Comparison of ENCODE assay signal across 31 cellular contexts in the genomic region with DNA sequence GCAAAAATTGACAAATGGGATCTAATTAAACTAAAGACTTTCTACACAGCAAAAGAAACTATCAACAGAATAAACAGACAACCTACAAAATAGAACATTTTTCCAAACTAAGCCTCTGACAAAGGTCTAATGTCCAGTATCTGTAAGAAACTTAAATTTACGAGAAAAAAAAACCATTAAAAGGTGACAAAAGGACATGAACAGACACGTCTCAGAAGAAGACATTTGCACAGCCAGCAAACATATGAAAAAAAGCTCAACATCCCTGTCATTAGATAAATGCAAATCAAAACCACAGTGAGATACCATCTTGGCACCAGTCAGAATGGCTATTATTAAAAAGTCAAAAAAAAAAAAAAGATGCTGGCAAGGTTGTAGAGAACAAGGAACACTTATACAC.
"Had no signal": no experiment of that assay in that cellular context is flagged by ENCODE, and none has a peak within 500 bp of the region (broad histone marks: within the 10 kb centered on the region; RNA-seq: fewer than 3 reads in every experiment).

No MANE protein-coding gene starts in this region.

- ATAC-seq: activated CD8-positive, alpha-beta T cell treated with anti-CD3 and anti-CD28 coated beads for 36 hours; activated naive CD4-positive, alpha-beta T cell treated with anti-CD3 and anti-CD28 coated beads, Interleukin-2, amount 50 U/mL, for 72 hours; activated T-cell treated with anti-CD3 and anti-CD28 coated beads, Interleukin-2, amount 50 U/mL, for 4 hours; activated T-cell treated with anti-CD3 and anti-CD28 coated beads, Interleukin-2, amount 50 U/mL, for 72 hours; activated T-helper 17 cell treated with anti-CD3 and anti-CD28 coated beads, Interleukin-2, amount 50 U/mL, for 72 hours; body of pancreas had no signal

- H3K27ac Mint-ChIP-seq: activated B cell treated with CpG ODN at 0.5 μM for 24 hours; activated CD4-positive, alpha-beta memory T cell treated with anti-CD3 and anti-CD28 coated beads for 36 hours; activated CD4-positive, alpha-beta T cell treated with anti-CD3 and anti-CD28 coated beads, Interleukin-2, amount 10 ng/mL, durations not matched to agents 24 days and 14 days; activated CD8-positive, alpha-beta T cell treated with anti-CD3 and anti-CD28 coated beads for 36 hours; activated naive CD4-positive, alpha-beta T cell treated with anti-CD3 and anti-CD28 coated beads for 36 hours; activated naive CD4-positive, alpha-beta T cell treated with anti-CD3 and anti-CD28 coated beads, Interleukin-2, amount 50 U/mL, for 72 hours; activated naive CD8-positive, alpha-beta T cell treated with anti-CD3 and anti-CD28 coated beads for 36 hours; activated T-cell treated with anti-CD3 and anti-CD28 coated beads, Interleukin-2, amount 50 U/mL, for 72 hours; activated T-helper 1 cell treated with anti-CD3 and anti-CD28 coated beads, Interleukin-12 subunit alpha, Interleukin-12 subunit beta, Interleukin-2, Interleukin-4 antibody, amounts not matched to agents 30 ng/mL and 10 ng/mL and 1 ng/mL, durations not matched to agents 14 hours and 24 hours and 36 hours; activated T-helper 17 cell treated with anti-CD3 and anti-CD28 coated beads, Interleukin-2, amount 50 U/mL, for 72 hours; T-helper 2 cell treated with Interferon-gamma antibody and Interleukin-4, amounts not matched to agents 5 μg/mL and 100 μg/mL, for 36 hours had no signal

- DNase-seq: activated B cell treated with CpG ODN at 0.5 μM for 24 hours; activated CD4-positive, alpha-beta memory T cell treated with anti-CD3 and anti-CD28 coated beads for 36 hours; activated CD4-positive, alpha-beta T cell treated with anti-CD3 and anti-CD28 coated beads for 4 hours; activated CD4-positive, alpha-beta T cell treated with anti-CD3 and anti-CD28 coated beads, Interleukin-2, amount 10 ng/mL, durations not matched to agents 24 days and 14 days; activated CD4-positive, alpha-beta T cell treated with anti-CD3 and anti-CD28 coated beads, Interleukin-2, amount 50 U/mL, for 1 hour; activated CD4-positive, alpha-beta T cell treated with anti-CD3 and anti-CD28 coated beads, Interleukin-2, amount 50 U/mL, for 4 hours; activated CD4-positive, CD25-positive, alpha-beta regulatory T cell treated with anti-CD3 and anti-CD28 coated beads, Interleukin-2, amount 50 U/mL, for 72 hours; activated CD8-positive, alpha-beta memory T cell treated with anti-CD3 and anti-CD28 coated beads, Interleukin-2, amount 50 U/mL, for 4 hours; activated CD8-positive, alpha-beta T cell treated with anti-CD3 and anti-CD28 coated beads for 36 hours; activated effector memory CD4-positive, alpha-beta T cell treated with anti-CD3 and anti-CD28 coated beads, Interleukin-2, amount 50 U/mL, for 16 hours; activated gamma-delta T cell treated with Interleukin-2 at 50 U/mL for 16 hours; activated naive CD4-positive, alpha-beta T cell; activated naive CD4-positive, alpha-beta T cell treated with anti-CD3 and anti-CD28 coated beads for 36 hours; activated naive CD4-positive, alpha-beta T cell treated with anti-CD3 and anti-CD28 coated beads, Interleukin-2, amount 50 U/mL, for 16 hours; activated naive CD8-positive, alpha-beta T cell treated with anti-CD3 and anti-CD28 coated beads for 36 hours; activated T-cell treated with anti-CD3 and anti-CD28 coated beads for 4 hours; activated T-cell treated with anti-CD3 and anti-CD28 coated beads, Interleukin-2, amount 50 U/mL, for 1 hour; activated T-cell treated with anti-CD3 and anti-CD28 coated beads, Interleukin-2, amount 50 U/mL, for 4 hours; activated T-cell treated with anti-CD3 and anti-CD28 coated beads, Interleukin-2, amount 50 U/mL, for 72 hours; adrenal gland; amniotic stem cell; aorta; body of pancreas; brain microvascular endothelial cell; central memory CD4-positive, alpha-beta T cell; T-helper 2 cell; T-helper 9 cell had no signal

- H3K36me3 Mint-ChIP-seq: activated CD4-positive, alpha-beta memory T cell treated with anti-CD3 and anti-CD28 coated beads for 36 hours; activated naive CD8-positive, alpha-beta T cell treated with anti-CD3 and anti-CD28 coated beads for 36 hours had no signal

- H3K27me3 Mint-ChIP-seq: activated B cell treated with CpG ODN at 0.5 μM for 24 hours; activated CD4-positive, alpha-beta memory T cell treated with anti-CD3 and anti-CD28 coated beads for 36 hours; activated CD4-positive, alpha-beta T cell treated with anti-CD3 and anti-CD28 coated beads, Interleukin-2, amount 10 ng/mL, durations not matched to agents 24 days and 14 days; activated CD8-positive, alpha-beta T cell treated with anti-CD3 and anti-CD28 coated beads for 36 hours; activated naive CD8-positive, alpha-beta T cell treated with anti-CD3 and anti-CD28 coated beads for 36 hours; activated T-helper 17 cell treated with anti-CD3 and anti-CD28 coated beads, Interleukin-2, amount 50 U/mL, for 72 hours had no signal

- H3K4me3 Mint-ChIP-seq: activated B cell treated with CpG ODN at 0.5 μM for 24 hours; activated CD4-positive, alpha-beta memory T cell treated with anti-CD3 and anti-CD28 coated beads for 36 hours; activated CD4-positive, alpha-beta T cell treated with anti-CD3 and anti-CD28 coated beads, Interleukin-2, amount 10 ng/mL, durations not matched to agents 24 days and 14 days; activated CD8-positive, alpha-beta T cell treated with anti-CD3 and anti-CD28 coated beads for 36 hours; activated naive CD4-positive, alpha-beta T cell treated with anti-CD3 and anti-CD28 coated beads for 36 hours; activated naive CD8-positive, alpha-beta T cell treated with anti-CD3 and anti-CD28 coated beads for 36 hours; activated T-cell treated with anti-CD3 and anti-CD28 coated beads, Interleukin-2, amount 50 U/mL, for 4 hours; activated T-cell treated with anti-CD3 and anti-CD28 coated beads, Interleukin-2, amount 50 U/mL, for 72 hours; activated T-helper 1 cell treated with anti-CD3 and anti-CD28 coated beads, Interleukin-12 subunit alpha, Interleukin-12 subunit beta, Interleukin-2, Interleukin-4 antibody, amounts not matched to agents 30 ng/mL and 10 ng/mL and 1 ng/mL, durations not matched to agents 14 hours and 24 hours and 36 hours; activated T-helper 17 cell treated with anti-CD3 and anti-CD28 coated beads, Interleukin-2, amount 50 U/mL, for 72 hours; T-helper 2 cell treated with Interferon-gamma antibody and Interleukin-4, amounts not matched to agents 5 μg/mL and 100 μg/mL, for 36 hours had no signal

- H3K9me3 Mint-ChIP-seq: activated B cell treated with CpG ODN at 0.5 μM for 24 hours; activated CD4-positive, alpha-beta T cell treated with anti-CD3 and anti-CD28 coated beads, Interleukin-2, amount 10 ng/mL, durations not matched to agents 24 days and 14 days; activated CD8-positive, alpha-beta T cell treated with anti-CD3 and anti-CD28 coated beads for 36 hours; activated naive CD8-positive, alpha-beta T cell treated with anti-CD3 and anti-CD28 coated beads for 36 hours; activated T-cell treated with anti-CD3 and anti-CD28 coated beads, Interleukin-2, amount 50 U/mL, for 72 hours; activated T-helper 1 cell treated with anti-CD3 and anti-CD28 coated beads, Interleukin-12 subunit alpha, Interleukin-12 subunit beta, Interleukin-2, Interleukin-4 antibody, amounts not matched to agents 30 ng/mL and 10 ng/mL and 1 ng/mL, durations not matched to agents 14 hours and 24 hours and 36 hours had no signal

- H3K4me1 Mint-ChIP-seq: activated B cell treated with CpG ODN at 0.5 μM for 24 hours; activated CD4-positive, alpha-beta T cell treated with anti-CD3 and anti-CD28 coated beads, Interleukin-2, amount 10 ng/mL, durations not matched to agents 24 days and 14 days; activated naive CD8-positive, alpha-beta T cell treated with anti-CD3 and anti-CD28 coated beads for 36 hours; activated T-helper 17 cell treated with anti-CD3 and anti-CD28 coated beads, Interleukin-2, amount 50 U/mL, for 72 hours had no signal
